Comparison of ENCODE assay signal across 28 cellular contexts in the genomic region with DNA sequence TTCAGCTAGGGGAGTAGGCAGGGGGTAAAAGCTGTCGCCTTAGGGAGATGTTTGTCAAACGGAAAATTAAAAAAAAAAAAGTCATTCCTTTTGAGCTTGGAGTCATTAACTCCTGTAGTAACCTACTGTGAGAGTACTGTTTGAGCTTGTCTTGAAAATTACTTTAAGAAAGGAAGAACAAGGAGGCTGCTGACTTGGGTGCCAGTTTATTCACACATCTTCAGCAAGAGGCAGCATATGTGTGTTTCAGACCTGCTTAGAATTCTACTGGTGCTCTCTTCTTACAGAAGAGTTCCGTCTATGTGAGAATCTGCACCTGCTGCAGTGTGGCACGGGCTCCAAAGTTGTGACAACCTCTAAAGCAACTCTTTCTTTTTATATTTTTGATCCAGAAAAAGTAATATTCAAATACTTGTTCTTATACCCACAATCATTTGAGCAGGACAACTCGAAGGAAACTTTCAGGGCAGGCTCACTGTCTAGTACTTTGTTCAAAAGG.
"Had no signal": no experiment of that assay in that cellular context is flagged by ENCODE, and none has a peak within 500 bp of the region (broad histone marks: within the 10 kb centered on the region; RNA-seq: fewer than 3 reads in every experiment).

No MANE protein-coding gene starts in this region.

- H3K27me3 ChIP-seq: colonic mucosa, heart right ventricle, left lung, neutrophil, right atrium auricular region, stomach, tibial artery had no signal

- H3K4me1 ChIP-seq: colonic mucosa, esophagus squamous epithelium, left lung, parathyroid adenoma had no signal

- H3K9ac ChIP-seq: parathyroid adenoma had no signal

- DNase-seq: colonic mucosa; effector CD8-positive, alpha-beta T cell; endodermal cell; esophagus squamous epithelium; foreskin melanocyte; glutamatergic neuron; heart right ventricle; hippocampal formation; left cardiac atrium; left lung; mesenchymal stem cell; midbrain; naive thymus-derived CD4-positive, alpha-beta T cell; nephron progenitor cell; stimulated activated CD4-positive, alpha-beta T cell treated with anti-CD3 and anti-CD28 coated beads, Interleukin-2, amount 100 ng/mL, for 24 hours; stimulated activated CD4-positive, alpha-beta T cell treated with anti-CD3 and anti-CD28 coated beads, Interleukin-4, amount 100 ng/mL, for 24 hours; stimulated activated naive CD4-positive, alpha-beta T cell treated with Interleukin-2 at 50 U/mL for 16 hours; stomach; tibial artery had no signal

- H3K9me3 Mint-ChIP-seq: dendritic cell treated with granulocyte-macrophage colony-stimulating factor and Interleukin-4, amounts not matched to agents 40 ng/mL and 50 ng/mL, for 4 days; endodermal cell; stimulated activated effector memory CD8-positive, alpha-beta T cell treated with anti-CD3 and anti-CD28 coated beads, Interleukin-12 subunit alpha, Interleukin-12 subunit beta, amount 100 ng/mL, for 72 hours had no signal

- H2AFZ ChIP-seq: parathyroid adenoma had no signal

- H3K36me3 Mint-ChIP-seq: naive thymus-derived CD4-positive, alpha-beta T cell; stimulated activated effector memory CD8-positive, alpha-beta T cell treated with anti-CD3 and anti-CD28 coated beads, Interleukin-12 subunit alpha, Interleukin-12 subunit beta, amount 100 ng/mL, for 72 hours had no signal

- H3K4me3 ChIP-seq: colonic mucosa, esophagus squamous epithelium, heart right ventricle, left lung, right atrium auricular region, stomach, tibial artery had no signal

- ATAC-seq: heart right ventricle; left cardiac atrium; left lung; naive thymus-derived CD4-positive, alpha-beta T cell; sciatic nerve; stimulated activated effector memory CD8-positive, alpha-beta T cell treated with anti-CD3 and anti-CD28 coated beads, Interleukin-12 subunit alpha, Interleukin-12 subunit beta, amount 100 ng/mL, for 72 hours had no signal

- H3K4me3 Mint-ChIP-seq: dendritic cell treated with granulocyte-macrophage colony-stimulating factor and Interleukin-4, amounts not matched to agents 40 ng/mL and 50 ng/mL, for 4 days; endodermal cell; naive thymus-derived CD4-positive, alpha-beta T cell; nephron progenitor cell; stimulated activated effector memory CD8-positive, alpha-beta T cell treated with anti-CD3 and anti-CD28 coated beads, Interleukin-12 subunit alpha, Interleukin-12 subunit beta, amount 100 ng/mL, for 72 hours; type B pancreatic cell had no signal

- H3K36me3 ChIP-seq: colonic mucosa, esophagus squamous epithelium, heart right ventricle, left lung, neutrophil, right atrium auricular region, stomach, tibial artery had no signal

- H3K27ac ChIP-seq: colonic mucosa, epithelial cell of prostate, esophagus squamous epithelium, heart right ventricle, left lung, neutrophil, parathyroid adenoma, right atrium auricular region, stomach, tibial artery had no signal

- H3K4me1 Mint-ChIP-seq: naive thymus-derived CD4-positive, alpha-beta T cell; stimulated activated effector memory CD8-positive, alpha-beta T cell treated with anti-CD3 and anti-CD28 coated beads, Interleukin-12 subunit alpha, Interleukin-12 subunit beta, amount 100 ng/mL, for 72 hours had no signal

- H3K9me3 ChIP-seq: colonic mucosa, esophagus squamous epithelium, heart right ventricle, left lung, neutrophil, right atrium auricular region, stomach, tibial artery had no signal

- H3K27ac Mint-ChIP-seq: dendritic cell treated with granulocyte-macrophage colony-stimulating factor and Interleukin-4, amounts not matched to agents 40 ng/mL and 50 ng/mL, for 4 days; endodermal cell; naive thymus-derived CD4-positive, alpha-beta T cell; nephron progenitor cell; progenitor cell of endocrine pancreas; stimulated activated effector memory CD8-positive, alpha-beta T cell treated with anti-CD3 and anti-CD28 coated beads, Interleukin-12 subunit alpha, Interleukin-12 subunit beta, amount 100 ng/mL, for 72 hours; type B pancreatic cell had no signal

- H3K27me3 Mint-ChIP-seq: dendritic cell treated with granulocyte-macrophage colony-stimulating factor and Interleukin-4, amounts not matched to agents 40 ng/mL and 50 ng/mL, for 4 days; progenitor cell of endocrine pancreas; type B pancreatic cell had no signal
